10 cellular contexts compared by ENCODE assay signal in the genomic region with DNA sequence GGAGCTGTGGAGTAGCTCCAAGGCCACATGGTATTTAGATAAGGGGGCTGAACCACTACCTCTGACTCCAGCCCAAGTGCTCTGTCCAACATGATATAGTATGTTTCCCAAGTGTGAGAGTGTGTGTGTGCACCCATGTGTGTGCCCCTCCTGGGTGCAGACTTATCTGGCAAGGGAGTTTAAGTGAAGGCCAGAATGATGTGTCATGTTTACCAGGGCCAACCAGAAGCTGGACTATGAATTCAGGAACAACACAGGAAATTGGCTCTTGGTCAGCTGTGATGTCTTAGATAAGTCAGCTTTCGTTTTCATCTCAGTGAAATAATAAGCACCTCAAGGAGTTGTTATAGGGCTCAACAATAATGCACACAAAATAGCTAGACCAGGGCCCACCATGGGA.
DNase-seq lines count a peak whose midpoint lies in the region; ATAC-seq and TF ChIP-seq lines count a peak whose summit lies in the region.
"Had no signal": no experiment of that assay in that cellular context is flagged by ENCODE, and none has a peak within 500 bp of the region (broad histone marks: within the 10 kb centered on the region; RNA-seq: fewer than 3 reads in every experiment).

No MANE protein-coding gene starts in this region.

- peaks cover 16 to 24% of the 10 kb centered on the region in 2 donors for H3K4me1 Mint-ChIP-seq in natural killer cell treated with Interleukin-12 subunit alpha and Interleukin-12 subunit beta and Interleukin-15 and Interleukin-18, amount 100 ng/mL, for 72 hours (ENCODE audit: low read depth in 2 of 2)

- H3K4me3 ChIP-seq in colonic mucosa, result no peak overlapping the region

- H3K4me3 Mint-ChIP-seq in natural killer cell treated with Interleukin-12 subunit alpha and Interleukin-12 subunit beta and Interleukin-15 and Interleukin-18, amount 100 ng/mL, for 72 hours, result peak overlapping the region; percentile 3

- no peak overlapping the region for H3K27ac Mint-ChIP-seq in natural killer cell treated with Interleukin-12 subunit alpha and Interleukin-12 subunit beta and Interleukin-15 and Interleukin-18, amount 100 ng/mL, for 72 hours

- H3K9me3 ChIP-seq in colonic mucosa, result no peaks in the 10 kb centered on the region

- peak; percentile 77 to 81 for ATAC-seq in natural killer cell treated with Interleukin-12 subunit alpha and Interleukin-12 subunit beta and Interleukin-15 and Interleukin-18, amount 100 ng/mL, for 72 hours
- ATAC-seq in HG02623 (IDR thresholded peaks at IDR 0.05; ENCODE audit: unreplicated experiment) (no peak), GM19035 (IDR thresholded peaks at IDR 0.05; ENCODE audit: unreplicated experiment) (no peak)

- H3K27me3 Mint-ChIP-seq in natural killer cell treated with Interleukin-12 subunit alpha and Interleukin-12 subunit beta and Interleukin-15 and Interleukin-18, amount 100 ng/mL, for 72 hours, result peaks cover 0 to 4% of the 10 kb centered on the region in 2 donors

- H3K36me3 Mint-ChIP-seq in natural killer cell treated with Interleukin-12 subunit alpha and Interleukin-12 subunit beta and Interleukin-15 and Interleukin-18, amount 100 ng/mL, for 72 hours, result no peaks in the 10 kb centered on the region

- H3K9me3 Mint-ChIP-seq in natural killer cell treated with Interleukin-12 subunit alpha and Interleukin-12 subunit beta and Interleukin-15 and Interleukin-18, amount 100 ng/mL, for 72 hours, result no peaks in the 10 kb centered on the region

- intact Hi-C loops in colonic mucosa (cut with DNase I), result no loop called here

- H3K4me1 ChIP-seq in colonic mucosa, result peaks cover 15% of the 10 kb centered on the region

- no peak overlapping the region for H3K9ac ChIP-seq in colonic mucosa (ENCODE audit: low read depth in 2 of 2, low read length in 2 of 2)

- H3K27ac ChIP-seq in colonic mucosa, result peak overlapping the region; percentile 72

- peak; percentile 94 for DNase-seq in Daoy (ENCODE audit: low read depth)
- DNase-seq in HS-27A (ENCODE audit: low read depth), result peak; percentile 92
- DNase-seq in colonic mucosa, result no peak
- DNase-seq in natural killer cell treated with Interleukin-12 subunit alpha and Interleukin-12 subunit beta and Interleukin-15 and Interleukin-18, amount 100 ng/mL, for 72 hours (ENCODE audit: low spot score), result no peak
- no peak for DNase-seq in superior temporal gyrus (ENCODE audit: extremely low spot score)
- DNase-seq in putamen (ENCODE audit: low spot score), result no peak
- DNase-seq: cerebellar nuclear complex, NCI-H446 treated with DMSO at 0.1 percent for 48 hours had no signal

- H3K27me3 ChIP-seq in colonic mucosa, result no peaks in the 10 kb centered on the region

- no peaks in the 10 kb centered on the region for H3K36me3 ChIP-seq in colonic mucosa

- TF ChIP-seq CTCF in colonic mucosa (IDR thresholded peaks at IDR 0.05), result no peak

Comparison
In these comparisons a context has a peak if more than half of its experiments do, and no peak if none do; other contexts are left out.
1. DNase-seq: peak in Daoy (single experiment) and HS-27A (single experiment); none in colonic mucosa (single experiment), natural killer cell treated with Interleukin-12 subunit alpha and Interleukin-12 subunit beta and Interleukin-15 and Interleukin-18, amount 100 ng/mL, for 72 hours (single experiment), superior temporal gyrus (single experiment) and putamen (single experiment).
2. ATAC-seq: peak in natural killer cell treated with Interleukin-12 subunit alpha and Interleukin-12 subunit beta and Interleukin-15 and Interleukin-18, amount 100 ng/mL, for 72 hours (2 of 2); none in HG02623 (single experiment) and GM19035 (single experiment).